In the genomic region with DNA sequence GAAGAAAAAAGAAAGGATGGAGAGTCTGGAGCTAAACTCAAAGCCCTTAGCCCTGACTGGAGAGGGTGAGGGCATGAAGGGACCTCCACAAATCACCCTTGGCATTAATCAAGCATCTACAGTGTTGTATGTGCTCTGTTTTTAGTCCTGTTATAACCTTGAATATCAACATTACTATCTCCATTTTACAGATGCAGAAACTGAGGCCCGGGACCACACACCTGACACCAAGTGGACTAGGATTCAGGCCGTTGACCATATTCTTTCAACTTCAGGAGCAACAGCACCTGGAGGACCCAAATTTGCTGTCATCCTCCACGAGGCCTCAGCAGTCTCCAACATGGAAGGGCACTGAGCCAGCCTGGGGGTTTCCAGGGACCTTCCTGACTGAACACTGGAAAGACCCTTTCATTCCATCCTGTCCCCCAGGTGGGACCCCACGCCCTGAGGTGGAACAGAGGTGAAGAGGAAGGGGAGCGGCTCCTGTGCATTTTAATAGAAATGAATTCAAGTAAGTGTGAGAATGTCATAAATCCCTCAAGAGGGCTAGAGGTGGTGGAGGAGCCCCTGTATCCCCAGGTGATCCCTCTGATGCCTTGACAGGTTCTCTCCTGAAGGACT, we compare ENCODE assay signal across 24 cellular contexts.
"Had no signal": no experiment of that assay in that cellular context is flagged by ENCODE, and none has a peak within 500 bp of the region (broad histone marks: within the 10 kb centered on the region; RNA-seq: fewer than 3 reads in every experiment).

No MANE protein-coding gene starts in this region.

- ATAC-seq: activated naive CD8-positive, alpha-beta T cell treated with anti-CD3 and anti-CD28 coated beads, Interleukin-2, amount 50 U/mL, for 24 hours; activated T-cell treated with anti-CD3 and anti-CD28 coated beads, Interleukin-2, amount 50 U/mL, for 72 hours; left cardiac atrium; naive thymus-derived CD4-positive, alpha-beta T cell; right cardiac atrium; stimulated activated effector memory CD8-positive, alpha-beta T cell treated with anti-CD3 and anti-CD28 coated beads, Interleukin-12 subunit alpha, Interleukin-12 subunit beta, amount 100 ng/mL, for 72 hours had no signal

- H3K27me3 ChIP-seq: breast epithelium, neural progenitor cell, vagina had no signal

- H3K36me3 ChIP-seq: breast epithelium, neural progenitor cell, thoracic aorta, vagina had no signal

- H3K9ac ChIP-seq: neural progenitor cell had no signal

- H3K27ac ChIP-seq: breast epithelium, neural progenitor cell, skin epidermis, thoracic aorta, vagina, VCaP had no signal

- H3K4me3 ChIP-seq: breast epithelium, neural progenitor cell, skin epidermis, thoracic aorta, vagina had no signal

- H2AFZ ChIP-seq: neural progenitor cell had no signal

- H3K9me3 ChIP-seq: breast epithelium, thoracic aorta, vagina had no signal

- DNase-seq: activated CD4-positive, alpha-beta T cell treated with anti-CD3 and anti-CD28 coated beads for 4 hours; activated CD4-positive, alpha-beta T cell treated with anti-CD3 and anti-CD28 coated beads, Interleukin-2, amount 50 U/mL, for 4 hours; activated naive CD4-positive, alpha-beta T cell treated with anti-CD3 and anti-CD28 coated beads, Interleukin-2, amount 50 U/mL, for 16 hours; activated naive CD8-positive, alpha-beta T cell treated with anti-CD3 and anti-CD28 coated beads, Interleukin-2, amount 50 U/mL, for 24 hours; activated T-cell treated with anti-CD3 and anti-CD28 coated beads for 4 hours; activated T-cell treated with anti-CD3 and anti-CD28 coated beads, Interleukin-2, amount 50 U/mL, for 72 hours; effector CD8-positive, alpha-beta T cell; left cardiac atrium; occipital lobe; stimulated activated CD4-positive, alpha-beta T cell treated with anti-CD3 and anti-CD28 coated beads, Interleukin-12 subunit alpha, Interleukin-12 subunit beta, amount 100 ng/mL, for 4 hours; stimulated activated CD4-positive, alpha-beta T cell treated with anti-CD3 and anti-CD28 coated beads, Interleukin-4, amount 100 ng/mL, for 1 hour; trophoblast cell had no signal

- H3K4me2 ChIP-seq: neural progenitor cell had no signal

- FAIRE-seq: frontal cortex, keratinocyte, TTC549 had no signal
